In genomic region chr1:222454782-222455181, GRCh38 we compare ENCODE assay signal across 8 cellular contexts.
DNase-seq lines count a peak whose midpoint lies in the region; ATAC-seq, FAIRE-seq and TF ChIP-seq lines count a peak whose summit lies in the region.

No MANE protein-coding gene starts in this region.

- CTCF ChIA-PET in Panc1 (lab: Charles Lee) = interaction anchor here (1.2 kb wide), 1 partner anchor 10 kb away, joined by 3 read pairs; no protein-coding TSS in a partner anchor

- in situ Hi-C loops in Panc1 (cut with HindIII; ENCODE audit: low pct_unique_long_range_greater_than_20kb, low sequenced_read_pairs) = no loop called here

- no peak for TF ChIP-seq CTCF in Panc1 (IDR thresholded peaks at IDR 0.05)
- TF ChIP-seq CTCF in endothelial cell (IDR thresholded peaks at IDR 0.05; ENCODE audit: unreplicated experiment) = no peak

- H3K4me3 ChIP-seq in Panc1 (ENCODE audit: low read depth in 2 of 2, low read length in 2 of 2) = peak overlapping the region in 1 of 2 experiments; percentile 35; a peak in 2 of 4 replicates

- no peaks in the 10 kb centered on the region for H3K4me1 ChIP-seq in Panc1 (ENCODE audit: control insufficient read depth, insufficient read depth, low read length)

- DNase-seq in activated effector memory CD4-positive, alpha-beta T cell treated with Interleukin-2 at 50 U/mL for 16 hours = peak; percentile 1
- no peak for DNase-seq in activated effector memory CD4-positive, alpha-beta T cell treated with anti-CD3 and anti-CD28 coated beads, Interleukin-2, amount 50 U/mL, for 16 hours
- DNase-seq in Panc1 (ENCODE audit: low read depth, low spot score) = no peak
- no peak for DNase-seq in Right ventricle myocardium superior
- peak; percentile 23 for DNase-seq in urothelium cell line (ENCODE audit: low spot score)
- no peak for DNase-seq in endothelial cell (ENCODE audit: low spot score)

- ATAC-seq in Panc1 (peak; percentile 59), Right ventricle myocardium superior (ENCODE audit: poor library complexity) (peak; percentile 72), HG03196 (IDR thresholded peaks at IDR 0.05; ENCODE audit: unreplicated experiment) (no peak), GM18868 (IDR thresholded peaks at IDR 0.05; ENCODE audit: unreplicated experiment) (no peak)

- FAIRE-seq in urothelium cell line (lab: Jason Lieb, UNC) = no peak

- H3K9me3 Mint-ChIP-seq in endothelial cell (ENCODE audit: unreplicated experiment) = no peaks in the 10 kb centered on the region

- H3K9me3 ChIP-seq in Panc1 (ENCODE audit: control insufficient read depth, insufficient read depth, low read depth, low read length) = no peaks in the 10 kb centered on the region

- POLR2A ChIA-PET in Panc1 (lab: Charles Lee) = no interaction called here

- H3K27me3 Mint-ChIP-seq in endothelial cell (ENCODE audit: unreplicated experiment) = peaks cover 1% of the 10 kb centered on the region

- H3K36me3 Mint-ChIP-seq in endothelial cell (ENCODE audit: low read depth, unreplicated experiment) = no peaks in the 10 kb centered on the region

- no peak overlapping the region for H3K4me3 Mint-ChIP-seq in endothelial cell (ENCODE audit: unreplicated experiment)

- H3K27ac Mint-ChIP-seq in endothelial cell (ENCODE audit: unreplicated experiment) = no peak overlapping the region

- H3K27me3 ChIP-seq in Panc1 (ENCODE audit: control insufficient read depth, insufficient read depth, low read length) = 0 out of 2 replicates have a peak, but pooled peaks cover 2% of the 10 kb centered on the region

- BruUV-seq in Panc1 (replicated peaks; lab: Mats Ljungman, UMichigan) = no TSS peak

- H3K27ac ChIP-seq in Panc1 (ENCODE audit: low read length) = no peak overlapping the region

- H3K36me3 ChIP-seq in Panc1 (ENCODE audit: control insufficient read depth, insufficient read depth, low read length) = no peaks in the 10 kb centered on the region

- intact Hi-C loops in Panc1 (cut with micrococcal nuclease; ENCODE audit: unreplicated experiment) (loop anchor here (10.0 kb wide), 3 partner anchors 360 to 1640 kb away; partner anchors contain the start of gene DUSP10), Right ventricle myocardium superior (cut with DNase I) (loop anchor here (10.0 kb wide), 2 partner anchors 360 to 980 kb away; no protein-coding TSS in a partner anchor)

- H3K4me1 Mint-ChIP-seq in endothelial cell (ENCODE audit: unreplicated experiment) = no peaks in the 10 kb centered on the region

Comparison
In these comparisons a context has a peak if more than half of its experiments do, and no peak if none do; other contexts are left out.
1. DNase-seq: peak in activated effector memory CD4-positive, alpha-beta T cell treated with Interleukin-2 at 50 U/mL for 16 hours (single experiment) and urothelium cell line (single experiment); none in activated effector memory CD4-positive, alpha-beta T cell treated with anti-CD3 and anti-CD28 coated beads, Interleukin-2, amount 50 U/mL, for 16 hours (single experiment), Panc1 (single experiment), Right ventricle myocardium superior (single experiment) and endothelial cell (single experiment).
2. ATAC-seq: peak in Panc1 (single experiment) and Right ventricle myocardium superior (single experiment); none in HG03196 (single experiment) and GM18868 (single experiment).